1 cellular context compared by ENCODE assay signal in the genomic region with DNA sequence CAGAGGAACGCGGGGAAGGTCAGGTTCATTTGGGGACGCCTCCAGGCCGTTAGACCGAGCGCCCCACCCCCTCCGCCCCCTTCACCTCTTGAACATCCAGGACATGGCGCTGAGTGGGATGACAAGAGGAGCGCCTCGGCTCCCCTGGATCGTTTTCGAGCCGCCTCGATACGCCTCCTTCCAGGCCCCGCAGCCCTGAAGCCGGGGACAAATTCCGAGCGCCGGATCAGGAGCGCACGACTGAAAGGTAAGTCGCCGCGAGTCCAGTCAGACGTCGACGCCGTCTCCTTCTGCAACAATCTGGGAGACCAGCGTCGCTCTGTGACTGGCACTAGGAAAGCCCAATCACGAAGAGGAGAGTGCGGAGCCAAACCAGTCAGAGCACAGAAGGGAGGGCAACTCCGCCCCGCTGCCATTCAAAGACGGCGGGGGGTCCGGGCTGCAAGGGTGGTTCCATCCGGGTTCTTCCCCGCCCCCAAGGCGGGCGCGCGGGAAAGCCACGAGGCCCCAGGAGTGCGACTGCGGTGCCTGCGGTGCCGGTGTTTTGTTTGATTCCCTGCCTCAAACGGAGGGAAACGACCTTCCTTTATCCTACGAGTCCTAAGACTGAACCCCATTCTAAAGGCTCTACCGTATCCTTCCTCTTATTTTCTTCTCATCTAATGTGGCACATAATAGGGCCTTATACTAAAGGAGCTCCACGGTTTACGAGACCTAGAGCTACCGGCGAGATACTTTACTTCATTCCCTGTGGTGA.
TF ChIP-seq lines count a peak whose summit lies in the region.

A gene with protein sequence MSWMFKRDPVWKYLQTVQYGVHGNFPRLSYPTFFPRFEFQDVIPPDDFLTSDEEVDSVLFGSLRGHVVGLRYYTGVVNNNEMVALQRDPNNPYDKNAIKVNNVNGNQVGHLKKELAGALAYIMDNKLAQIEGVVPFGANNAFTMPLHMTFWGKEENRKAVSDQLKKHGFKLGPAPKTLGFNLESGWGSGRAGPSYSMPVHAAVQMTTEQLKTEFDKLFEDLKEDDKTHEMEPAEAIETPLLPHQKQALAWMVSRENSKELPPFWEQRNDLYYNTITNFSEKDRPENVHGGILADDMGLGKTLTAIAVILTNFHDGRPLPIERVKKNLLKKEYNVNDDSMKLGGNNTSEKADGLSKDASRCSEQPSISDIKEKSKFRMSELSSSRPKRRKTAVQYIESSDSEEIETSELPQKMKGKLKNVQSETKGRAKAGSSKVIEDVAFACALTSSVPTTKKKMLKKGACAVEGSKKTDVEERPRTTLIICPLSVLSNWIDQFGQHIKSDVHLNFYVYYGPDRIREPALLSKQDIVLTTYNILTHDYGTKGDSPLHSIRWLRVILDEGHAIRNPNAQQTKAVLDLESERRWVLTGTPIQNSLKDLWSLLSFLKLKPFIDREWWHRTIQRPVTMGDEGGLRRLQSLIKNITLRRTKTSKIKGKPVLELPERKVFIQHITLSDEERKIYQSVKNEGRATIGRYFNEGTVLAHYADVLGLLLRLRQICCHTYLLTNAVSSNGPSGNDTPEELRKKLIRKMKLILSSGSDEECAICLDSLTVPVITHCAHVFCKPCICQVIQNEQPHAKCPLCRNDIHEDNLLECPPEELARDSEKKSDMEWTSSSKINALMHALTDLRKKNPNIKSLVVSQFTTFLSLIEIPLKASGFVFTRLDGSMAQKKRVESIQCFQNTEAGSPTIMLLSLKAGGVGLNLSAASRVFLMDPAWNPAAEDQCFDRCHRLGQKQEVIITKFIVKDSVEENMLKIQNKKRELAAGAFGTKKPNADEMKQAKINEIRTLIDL (minus strand): TSS at position 302 of the 757 bp plus-strand sequence. CDS start 197 bp downstream, at position 105.

TF ChIP-seq in A549, 52 proteins besides CTCF, POLR2A, EP300 and RAD21 (continued from another document):
- no peak for TF ChIP-seq RARB (CRISPR knock-in tag; IDR thresholded peaks at IDR 0.05)
- TF ChIP-seq MAZ (IDR thresholded peaks at IDR 0.05; ENCODE audit: borderline replicate concordance, low read depth, low read length): no peak
- no peak for TF ChIP-seq RCOR1 (IDR thresholded peaks at IDR 0.05; ENCODE audit: low read depth, low read length)
- TF ChIP-seq, protein P1, sequence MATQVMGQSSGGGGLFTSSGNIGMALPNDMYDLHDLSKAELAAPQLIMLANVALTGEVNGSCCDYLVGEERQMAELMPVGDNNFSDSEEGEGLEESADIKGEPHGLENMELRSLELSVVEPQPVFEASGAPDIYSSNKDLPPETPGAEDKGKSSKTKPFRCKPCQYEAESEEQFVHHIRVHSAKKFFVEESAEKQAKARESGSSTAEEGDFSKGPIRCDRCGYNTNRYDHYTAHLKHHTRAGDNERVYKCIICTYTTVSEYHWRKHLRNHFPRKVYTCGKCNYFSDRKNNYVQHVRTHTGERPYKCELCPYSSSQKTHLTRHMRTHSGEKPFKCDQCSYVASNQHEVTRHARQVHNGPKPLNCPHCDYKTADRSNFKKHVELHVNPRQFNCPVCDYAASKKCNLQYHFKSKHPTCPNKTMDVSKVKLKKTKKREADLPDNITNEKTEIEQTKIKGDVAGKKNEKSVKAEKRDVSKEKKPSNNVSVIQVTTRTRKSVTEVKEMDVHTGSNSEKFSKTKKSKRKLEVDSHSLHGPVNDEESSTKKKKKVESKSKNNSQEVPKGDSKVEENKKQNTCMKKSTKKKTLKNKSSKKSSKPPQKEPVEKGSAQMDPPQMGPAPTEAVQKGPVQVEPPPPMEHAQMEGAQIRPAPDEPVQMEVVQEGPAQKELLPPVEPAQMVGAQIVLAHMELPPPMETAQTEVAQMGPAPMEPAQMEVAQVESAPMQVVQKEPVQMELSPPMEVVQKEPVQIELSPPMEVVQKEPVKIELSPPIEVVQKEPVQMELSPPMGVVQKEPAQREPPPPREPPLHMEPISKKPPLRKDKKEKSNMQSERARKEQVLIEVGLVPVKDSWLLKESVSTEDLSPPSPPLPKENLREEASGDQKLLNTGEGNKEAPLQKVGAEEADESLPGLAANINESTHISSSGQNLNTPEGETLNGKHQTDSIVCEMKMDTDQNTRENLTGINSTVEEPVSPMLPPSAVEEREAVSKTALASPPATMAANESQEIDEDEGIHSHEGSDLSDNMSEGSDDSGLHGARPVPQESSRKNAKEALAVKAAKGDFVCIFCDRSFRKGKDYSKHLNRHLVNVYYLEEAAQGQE (IDR thresholded peaks at IDR 0.05): peak; percentile 53; the same call in 1 of the 2 replicates
- no peak for TF ChIP-seq HOXA7 (CRISPR knock-in tag; IDR thresholded peaks at IDR 0.05)
- no peak; the same call in 1 of the 2 replicates for TF ChIP-seq FOSB (CRISPR knock-in tag; IDR thresholded peaks at IDR 0.05)
- no peak for TF ChIP-seq ESRRA (IDR thresholded peaks at IDR 0.05; ENCODE audit: borderline replicate concordance, low read length)
- TF ChIP-seq ZNF302 (CRISPR knock-in tag; IDR thresholded peaks at IDR 0.05): no peak
- peak; percentile 64; the same call in 1 of the 2 replicates for TF ChIP-seq ZSCAN20 (CRISPR knock-in tag; IDR thresholded peaks at IDR 0.05)
- no peak for TF ChIP-seq CBX8 (IDR thresholded peaks at IDR 0.05)
- no peak for TF ChIP-seq POLR2AphosphoS2 (conservative IDR thresholded peaks at IDR 0.05; ENCODE audit: low read length)
- no peak for TF ChIP-seq HDAC2 (IDR thresholded peaks at IDR 0.05)
- TF ChIP-seq ZC3H11A (IDR thresholded peaks at IDR 0.05): no peak
- no peak for TF ChIP-seq CHD4 (IDR thresholded peaks at IDR 0.05; ENCODE audit: borderline replicate concordance)
- TF ChIP-seq SMC3 (IDR thresholded peaks at IDR 0.05): no peak
- peak; percentile 94 for TF ChIP-seq HOXB5 (CRISPR knock-in tag; IDR thresholded peaks at IDR 0.05)
- TF ChIP-seq FOSL2 (IDR thresholded peaks at IDR 0.05): no peak
- TF ChIP-seq FOSL2 (CRISPR knock-in tag; IDR thresholded peaks at IDR 0.05): no peak; the same call in 1 of the 2 replicates
- no peak for TF ChIP-seq SREBF2 (IDR thresholded peaks at IDR 0.05)
- TF ChIP-seq TP53 (CRISPR knock-in tag; IDR thresholded peaks at IDR 0.05): peak; percentile 40; the same call in 1 of the 2 replicates
- no peak for TF ChIP-seq CBX2 (IDR thresholded peaks at IDR 0.05; ENCODE audit: borderline replicate concordance, low read depth)
- TF ChIP-seq, protein P2, sequence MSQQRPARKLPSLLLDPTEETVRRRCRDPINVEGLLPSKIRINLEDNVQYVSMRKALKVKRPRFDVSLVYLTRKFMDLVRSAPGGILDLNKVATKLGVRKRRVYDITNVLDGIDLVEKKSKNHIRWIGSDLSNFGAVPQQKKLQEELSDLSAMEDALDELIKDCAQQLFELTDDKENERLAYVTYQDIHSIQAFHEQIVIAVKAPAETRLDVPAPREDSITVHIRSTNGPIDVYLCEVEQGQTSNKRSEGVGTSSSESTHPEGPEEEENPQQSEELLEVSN (IDR thresholded peaks at IDR 0.05; ENCODE audit: borderline replicate concordance, low read depth): peak; percentile 100
- no peak for TF ChIP-seq BHLHE40 (IDR thresholded peaks at IDR 0.05; ENCODE audit: low read depth, low read length)
- TF ChIP-seq, protein P3, sequence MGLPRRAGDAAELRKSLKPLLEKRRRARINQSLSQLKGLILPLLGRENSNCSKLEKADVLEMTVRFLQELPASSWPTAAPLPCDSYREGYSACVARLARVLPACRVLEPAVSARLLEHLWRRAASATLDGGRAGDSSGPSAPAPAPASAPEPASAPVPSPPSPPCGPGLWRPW (IDR thresholded peaks at IDR 0.05): no peak
- TF ChIP-seq, protein P4, sequence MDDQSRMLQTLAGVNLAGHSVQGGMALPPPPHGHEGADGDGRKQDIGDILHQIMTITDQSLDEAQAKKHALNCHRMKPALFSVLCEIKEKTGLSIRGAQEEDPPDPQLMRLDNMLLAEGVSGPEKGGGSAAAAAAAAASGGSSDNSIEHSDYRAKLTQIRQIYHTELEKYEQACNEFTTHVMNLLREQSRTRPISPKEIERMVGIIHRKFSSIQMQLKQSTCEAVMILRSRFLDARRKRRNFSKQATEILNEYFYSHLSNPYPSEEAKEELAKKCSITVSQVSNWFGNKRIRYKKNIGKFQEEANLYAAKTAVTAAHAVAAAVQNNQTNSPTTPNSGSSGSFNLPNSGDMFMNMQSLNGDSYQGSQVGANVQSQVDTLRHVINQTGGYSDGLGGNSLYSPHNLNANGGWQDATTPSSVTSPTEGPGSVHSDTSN (IDR thresholded peaks at IDR 0.05): peak; percentile 99
- no peak for TF ChIP-seq RFX5 (IDR thresholded peaks at IDR 0.05)
- TF ChIP-seq CEBPB (IDR thresholded peaks at IDR 0.05): no peak
- no peak for TF ChIP-seq ZFP36 (IDR thresholded peaks at IDR 0.05; ENCODE audit: borderline replicate concordance, partially characterized antibody)
- TF ChIP-seq HOXB13 (CRISPR knock-in tag; IDR thresholded peaks at IDR 0.05; ENCODE audit: low read depth): peak; percentile 96
- TF ChIP-seq NR3C1 (IDR thresholded peaks at IDR 0.05): no peak
- no peak for TF ChIP-seq EHMT2 (IDR thresholded peaks at IDR 0.05; ENCODE audit: low read depth)
- TF ChIP-seq GATA3 (IDR thresholded peaks at IDR 0.05; ENCODE audit: borderline replicate concordance): no peak; the same call in 1 of the 2 replicates
- 0 out of 2 replicates have a peak, but pooled peaks have one; percentile 46 for TF ChIP-seq TFCP2L1 (CRISPR knock-in tag; IDR thresholded peaks at IDR 0.05)
- no peak for TF ChIP-seq JUNB (IDR thresholded peaks at IDR 0.05)
- peak; percentile 25; the same call in 1 of the 2 replicates for TF ChIP-seq NPAS2 (CRISPR knock-in tag; IDR thresholded peaks at IDR 0.05; ENCODE audit: borderline replicate concordance)
- TF ChIP-seq, protein P5, sequence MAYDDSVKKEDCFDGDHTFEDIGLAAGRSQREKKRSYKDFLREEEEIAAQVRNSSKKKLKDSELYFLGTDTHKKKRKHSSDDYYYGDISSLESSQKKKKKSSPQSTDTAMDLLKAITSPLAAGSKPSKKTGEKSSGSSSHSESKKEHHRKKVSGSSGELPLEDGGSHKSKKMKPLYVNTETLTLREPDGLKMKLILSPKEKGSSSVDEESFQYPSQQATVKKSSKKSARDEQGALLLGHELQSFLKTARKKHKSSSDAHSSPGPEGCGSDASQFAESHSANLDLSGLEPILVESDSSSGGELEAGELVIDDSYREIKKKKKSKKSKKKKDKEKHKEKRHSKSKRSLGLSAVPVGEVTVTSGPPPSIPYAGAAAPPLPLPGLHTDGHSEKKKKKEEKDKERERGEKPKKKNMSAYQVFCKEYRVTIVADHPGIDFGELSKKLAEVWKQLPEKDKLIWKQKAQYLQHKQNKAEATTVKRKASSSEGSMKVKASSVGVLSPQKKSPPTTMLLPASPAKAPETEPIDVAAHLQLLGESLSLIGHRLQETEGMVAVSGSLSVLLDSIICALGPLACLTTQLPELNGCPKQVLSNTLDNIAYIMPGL (CRISPR knock-in tag; IDR thresholded peaks at IDR 0.05; ENCODE audit: borderline replicate concordance): 0 out of 2 replicates have a peak, but pooled peaks have one; percentile 16
- TF ChIP-seq MYC (IDR thresholded peaks at IDR 0.05; ENCODE audit: borderline replicate concordance, low read length): peak; percentile 83; the same call in 1 of the 2 replicates
- TF ChIP-seq, protein P6, sequence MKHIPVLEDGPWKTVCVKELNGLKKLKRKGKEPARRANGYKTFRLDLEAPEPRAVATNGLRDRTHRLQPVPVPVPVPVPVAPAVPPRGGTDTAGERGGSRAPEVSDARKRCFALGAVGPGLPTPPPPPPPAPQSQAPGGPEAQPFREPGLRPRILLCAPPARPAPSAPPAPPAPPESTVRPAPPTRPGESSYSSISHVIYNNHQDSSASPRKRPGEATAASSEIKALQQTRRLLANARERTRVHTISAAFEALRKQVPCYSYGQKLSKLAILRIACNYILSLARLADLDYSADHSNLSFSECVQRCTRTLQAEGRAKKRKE (CRISPR knock-in tag; IDR thresholded peaks at IDR 0.05; ENCODE audit: low read depth): peak; percentile 94
- TF ChIP-seq HEYL (CRISPR knock-in tag; IDR thresholded peaks at IDR 0.05): peak; percentile 69; the same call in 1 of the 2 replicates
- TF ChIP-seq RNF2 (IDR thresholded peaks at IDR 0.05; ENCODE audit: borderline replicate concordance, low read depth): peak; percentile 95
